ENCODE assay signal across 11 cellular contexts in genomic region chr2:169509230-169509917, GRCh38. TPM values are rescaled to one million over a fixed set of nuclear protein-coding genes. Genes with fewer than 3 reads are reported as not detected.
DNase-seq lines count a peak whose midpoint lies in the region; ATAC-seq, FAIRE-seq and TF ChIP-seq lines count a peak whose summit lies in the region.
"Had no signal": no experiment of that assay in that cellular context is flagged by ENCODE, and none has a peak within 500 bp of the region (broad histone marks: within the 10 kb centered on the region; RNA-seq: fewer than 3 reads in every experiment).

TSS of gene KLHL41 (plus strand) at chr2:169509702. CDS start at chr2:169509779, 77 bp downstream.

- TF ChIP-seq CTCF in H1 (IDR thresholded peaks at IDR 0.05; ENCODE audit: control extremely low read depth in 1 of 3, insufficient read depth in 1 of 3, low read depth in 1 of 3, low read length in 3 of 3) (no peak), left lung (IDR thresholded peaks at IDR 0.05) (no peak), GM13976 (IDR thresholded peaks at IDR 0.05; ENCODE audit: borderline replicate concordance, control extremely low read depth, extremely low read depth, insufficient read depth, missing control alignments) (no peak)

- no peak within 1 kb of the TSS for H3K4me2 ChIP-seq in H1 (ENCODE audit: insufficient read depth in 1 of 2, low read depth in 2 of 2, low read length in 2 of 2)

- POLR2A ChIA-PET in H1 (lab: Charles Lee; ENCODE audit: partially characterized antibody), result no interaction called here

- H3K14ac ChIP-seq in H1 (ENCODE audit: insufficient read length), result no peak within 1 kb of the TSS

- no peak within 1 kb of the TSS for H3K18ac ChIP-seq in H1 (ENCODE audit: extremely low read depth, low read length)

- H3K9ac ChIP-seq in H1 (replicated peaks in 1 of 4; ENCODE audit: extremely low read depth in 1 of 4, low read depth in 3 of 4, low read length in 3 of 4), result no peak within 1 kb of the TSS

- no peaks in the 10 kb centered on the region; a peak in 1 of 8 replicates for H3K36me3 ChIP-seq in H1 (ENCODE audit: control insufficient read depth in 2 of 4, insufficient read depth in 4 of 4, low read length in 3 of 4)
- peaks cover 0 to 9% of the 10 kb centered on the region in 2 donors for H3K36me3 ChIP-seq in left lung

- no peak within 1 kb of the TSS for H2BK20ac ChIP-seq in H1 (ENCODE audit: low read length)

- in situ Hi-C loops in GM13976 (cut with MboI; ENCODE audit: low sequenced_read_pairs, unreplicated experiment), result no loop called here

- FAIRE-seq in H1 (lab: Jason Lieb, UNC), result no peak

- no peak within 1 kb of the TSS for H4K5ac ChIP-seq in H1 (ENCODE audit: insufficient read length, low read depth, low read length)

- no peak within 1 kb of the TSS for H3K4ac ChIP-seq in H1 (replicated peaks; ENCODE audit: insufficient read length, low read depth, low read length)

- H4K8ac ChIP-seq in H1 (ENCODE audit: extremely low read depth, insufficient read depth, low read length), result no peak within 1 kb of the TSS

- TF ChIP-seq RAD21 in H1 (IDR thresholded peaks at IDR 0.05 in 1 of 2, conservative IDR thresholded peaks at IDR 0.05 in 1 of 2; ENCODE audit: low read depth in 2 of 2, low read length in 2 of 2), result no peak

- H3K23ac ChIP-seq in H1 (ENCODE audit: insufficient read length), result no peak within 1 kb of the TSS

- H2AFZ ChIP-seq in H1 (ENCODE audit: low read length), result peak within 1 kb of the TSS; percentile 54; the same call in 1 of the 2 replicates

- H2BK15ac ChIP-seq in H1 (ENCODE audit: low read length), result no peak within 1 kb of the TSS

- H3K79me2 ChIP-seq in H1 (ENCODE audit: control insufficient read depth in 1 of 2, insufficient read depth in 2 of 2, low read length in 2 of 2), result no peaks in the 10 kb centered on the region

- peaks cover 0 to 12% of the 10 kb centered on the region in 2 experiments; a peak in 1 of 4 replicates for H3K9me3 ChIP-seq in H1 (ENCODE audit: insufficient read depth in 2 of 2, low read depth in 1 of 2, low read length in 1 of 2)
- no peaks in the 10 kb centered on the region for H3K9me3 ChIP-seq in left lung

- ATAC-seq in left lung, result peak; percentile 28
- ATAC-seq: activated CD4-positive, alpha-beta T cell treated with anti-CD3 and anti-CD28 coated beads for 36 hours had no signal

- DNase-seq in AG20443 (ENCODE audit: low spot score) (peak; percentile 11), NCI-H2107 (lab: John Stamatoyannopoulos, UW) (peak; percentile 7), H1 (ENCODE audit: low read depth in 1 of 2, low spot score in 2 of 2) (no peak), left lung (no peak), GM13976 (ENCODE audit: low spot score) (no peak), LoVo (ENCODE audit: low spot score) (no peak), NCI-H1694 (lab: John Stamatoyannopoulos, UW) (no peak), OCI-M1 (lab: John Stamatoyannopoulos, UW) (no peak)
- DNase-seq: activated CD4-positive, alpha-beta T cell treated with anti-CD3 and anti-CD28 coated beads for 36 hours; NCI-H1092 treated with DMSO at 0.1 percent for 48 hours had no signal

- H3K27me3 ChIP-seq in H1 (replicated peaks in 1 of 4; ENCODE audit: control insufficient read depth in 3 of 4, extremely low read depth in 1 of 4, insufficient read depth in 3 of 4, low read length in 3 of 4) (no peaks in the 10 kb centered on the region), left lung (no peaks in the 10 kb centered on the region)

- H3K4me1 ChIP-seq in H1 (replicated peaks in 1 of 4; ENCODE audit: control insufficient read depth in 3 of 4, insufficient read depth in 4 of 4, low read length in 3 of 4) (peaks cover 0 to 2% (median 0%) of the 10 kb centered on the region in 4 experiments; a peak in 2 of 7 replicates), left lung (no peaks in the 10 kb centered on the region)

- no peak within 1 kb of the TSS for H2BK12ac ChIP-seq in H1 (ENCODE audit: low read depth, low read length)

- H4K20me1 ChIP-seq in H1 (replicated peaks in 1 of 2; ENCODE audit: control insufficient read depth in 1 of 2, insufficient read depth in 2 of 2, low read length in 2 of 2), result no peaks in the 10 kb centered on the region

- CTCF ChIA-PET in H1 (lab: Charles Lee; ENCODE audit: partially characterized antibody), result interaction anchor here (1.1 kb wide), 1 partner anchor 11 kb away, joined by 3 read pairs; no protein-coding TSS in a partner anchor

- H2BK5ac ChIP-seq in H1 (ENCODE audit: low read depth, low read length), result no peak within 1 kb of the TSS

- H2AK5ac ChIP-seq in H1 (ENCODE audit: low read depth, low read length), result no peak within 1 kb of the TSS

- no peak for TF ChIP-seq EP300 in H1 (IDR thresholded peaks at IDR 0.05; ENCODE audit: borderline replicate concordance in 1 of 2, low read depth in 2 of 2, low read length in 2 of 2)

- H3K23me2 ChIP-seq in H1 (ENCODE audit: low read depth, low read length), result no peaks in the 10 kb centered on the region

- H3K56ac ChIP-seq in H1 (replicated peaks; ENCODE audit: insufficient read length, low read depth, low read length), result no peak within 1 kb of the TSS

- no peak for TF ChIP-seq POLR2A in H1 (IDR thresholded peaks at IDR 0.05; ENCODE audit: control extremely low read depth in 1 of 2, low read depth in 2 of 2, low read length in 2 of 2)

- H3K4me3 ChIP-seq in H1 (ENCODE audit: extremely low read depth in 1 of 4, insufficient read depth in 2 of 4, low read depth in 3 of 4, low read length in 4 of 4), result no peak within 1 kb of the TSS
- H3K4me3 ChIP-seq in left lung, result no peak within 1 kb of the TSS

- WGBS in H1 (ENCODE audit: extremely low coverage in 1 of 2, insufficient coverage in 1 of 2, insufficient read length in 1 of 2, insufficient replicate concordance in 2 of 2, low coverage in 1 of 2, low lambda C conversion rate in 2 of 2, missing lambda C conversion rate in 1 of 2), 2 experiments, result 77% methylated on average over 4 of the region's 4 CpGs; no CpG with 5 or more reads in 1 of the 2 experiments

- H3K27ac ChIP-seq in H1 (ENCODE audit: low read depth, low read length) (no peak within 1 kb of the TSS), left lung (peak within 1 kb of the TSS; percentile 28 to 37)

- no peaks in the 10 kb centered on the region for H3K79me1 ChIP-seq in H1 (ENCODE audit: low read depth, low read length)

- intact Hi-C loops in left lung (cut with DNase I), result no loop called here

- H2BK120ac ChIP-seq in H1 (replicated peaks; ENCODE audit: low read depth, low read length), result no peak within 1 kb of the TSS

- H4K91ac ChIP-seq in H1 (replicated peaks; ENCODE audit: insufficient read length, low read length), result no peak within 1 kb of the TSS

TF ChIP-seq in H1, 55 proteins besides CTCF, POLR2A, EP300 and RAD21:
- TF ChIP-seq ZNF274 (IDR thresholded peaks at IDR 0.05; ENCODE audit: borderline replicate concordance, extremely low read depth, low read length) (no peak), E2F6 (IDR thresholded peaks at IDR 0.05) (no peak), CBX5 (IDR thresholded peaks at IDR 0.05; ENCODE audit: low read depth, low read length) (no peak), JUN (IDR thresholded peaks at IDR 0.05; ENCODE audit: low read depth, low read length) (no peak), RXRA (IDR thresholded peaks at IDR 0.05; ENCODE audit: insufficient read depth, low read depth, low read length) (no peak), CEBPB (IDR thresholded peaks at IDR 0.05; ENCODE audit: low read depth, low read length) (no peak), KDM4A (IDR thresholded peaks at IDR 0.05; ENCODE audit: low read depth, low read length, severe bottlenecking) (no peak), CBX8 (IDR thresholded peaks at IDR 0.05; ENCODE audit: borderline replicate concordance, low read depth, low read length) (no peak), JUND (IDR thresholded peaks at IDR 0.05; ENCODE audit: low read length) (no peak), GABPA (IDR thresholded peaks at IDR 0.05; ENCODE audit: borderline replicate concordance, insufficient read depth, low read length) (no peak), RNF2 (IDR thresholded peaks at IDR 0.05; ENCODE audit: borderline replicate concordance, low read depth, low read length, missing control alignments, poor library complexity, severe bottlenecking) (no peak), ASH2L (IDR thresholded peaks at IDR 0.05; ENCODE audit: low read length) (no peak), SIRT6 (IDR thresholded peaks at IDR 0.05; ENCODE audit: low read length) (no peak), TEAD4 (IDR thresholded peaks at IDR 0.05; ENCODE audit: low read depth, low read length) (no peak)
- TF ChIP-seq, protein P1, sequence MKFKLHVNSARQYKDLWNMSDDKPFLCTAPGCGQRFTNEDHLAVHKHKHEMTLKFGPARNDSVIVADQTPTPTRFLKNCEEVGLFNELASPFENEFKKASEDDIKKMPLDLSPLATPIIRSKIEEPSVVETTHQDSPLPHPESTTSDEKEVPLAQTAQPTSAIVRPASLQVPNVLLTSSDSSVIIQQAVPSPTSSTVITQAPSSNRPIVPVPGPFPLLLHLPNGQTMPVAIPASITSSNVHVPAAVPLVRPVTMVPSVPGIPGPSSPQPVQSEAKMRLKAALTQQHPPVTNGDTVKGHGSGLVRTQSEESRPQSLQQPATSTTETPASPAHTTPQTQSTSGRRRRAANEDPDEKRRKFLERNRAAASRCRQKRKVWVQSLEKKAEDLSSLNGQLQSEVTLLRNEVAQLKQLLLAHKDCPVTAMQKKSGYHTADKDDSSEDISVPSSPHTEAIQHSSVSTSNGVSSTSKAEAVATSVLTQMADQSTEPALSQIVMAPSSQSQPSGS (IDR thresholded peaks at IDR 0.05; ENCODE audit: low read length), result no peak

RNA-seq across cellular contexts. Expression of gene KLHL41, which starts in this region (rescaled TPM):
- not detected in 2 replicates for total RNA-seq in H1 (2021; fragmentation: NEBNext Ultra II Directional; extraction: Animal tissue kit (Norgen Biotek cat#: 25700))
- polyA plus RNA-seq in H1 (2011; rRNA removed), result not detected in 2 replicates
- not detected for polyA plus RNA-seq in H1 (2011; cell fraction: cytosol; rRNA removed)
- polyA plus RNA-seq in H1 (2011; cell fraction: nucleus; rRNA removed), result not detected
- polyA plus RNA-seq in H1 (2012, experiment 1 of 2), result not detected in 4 replicates
- polyA plus RNA-seq in H1 (2012, experiment 2 of 2), result not detected
- polyA plus RNA-seq in H1 (2013, experiment 1 of 2), result not detected
- not detected for polyA plus RNA-seq in H1 (2013, experiment 2 of 2)
- polyA minus RNA-seq in H1 (2011; rRNA and poly(A)+ RNA removed), result not detected in 2 replicates
- polyA minus RNA-seq in H1 (2011; cell fraction: cytosol; rRNA and poly(A)+ RNA removed), result not detected
- not detected for polyA minus RNA-seq in H1 (2011; cell fraction: nucleus; rRNA and poly(A)+ RNA removed)
- total RNA-seq in left lung, result 1 to 10 TPM; 1.4 to 1.5 TPM
- polyA plus RNA-seq: CD14-positive monocyte had no signal

Comparison
In these comparisons a context has a peak if more than half of its experiments do, and no peak if none do; other contexts are left out.
1. DNase-seq: peak in AG20443 (single experiment) and NCI-H2107 (single experiment); none in H1 (0 of 2), left lung (0 of 2), GM13976 (single experiment), LoVo (single experiment), NCI-H1694 (single experiment) and OCI-M1 (single experiment).